Comparison of ENCODE assay signal across 11 cellular contexts in the genomic region with DNA sequence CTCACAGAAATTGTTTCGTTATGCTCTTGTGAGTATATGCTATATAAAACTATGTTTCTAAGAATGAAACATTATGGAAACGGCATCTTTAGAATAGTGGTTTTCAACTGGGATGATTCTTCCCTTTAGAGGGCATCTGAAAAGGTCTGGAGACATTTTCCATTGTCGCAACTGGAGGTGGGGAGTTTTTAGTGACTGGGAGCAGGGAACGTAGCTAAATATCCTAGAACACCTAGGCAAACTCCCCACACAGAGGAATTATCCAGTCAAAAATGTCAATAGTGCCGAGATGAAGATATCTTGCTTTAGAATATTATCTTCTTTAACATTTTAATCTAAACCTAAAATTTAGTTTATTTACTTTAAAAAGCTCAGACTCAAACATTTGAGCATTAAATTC.
"Had no signal": no experiment of that assay in that cellular context is flagged by ENCODE, and none has a peak within 500 bp of the region (broad histone marks: within the 10 kb centered on the region; RNA-seq: fewer than 3 reads in every experiment).

No MANE protein-coding gene starts in this region.

- DNase-seq: GM23248, GOT3, H7, H9, HCEC 1CT, HFFc6 had no signal

- H3K27ac ChIP-seq: GM23248 had no signal

- H2AFZ ChIP-seq: GM23248, GM23338 had no signal

- H3K4me2 ChIP-seq: GM23338 had no signal

- H3K4me1 ChIP-seq: HAP-1 had no signal

- H3K9ac ChIP-seq: GM23248 had no signal

- ATAC-seq: GM23338, HCT116 had no signal

- FAIRE-seq: H1, H54 had no signal

- H3K36me3 ChIP-seq: HAP-1 had no signal

- H3K4me3 ChIP-seq: GM23248, GM23338, HAP-1 had no signal
